1 cellular context compared by ENCODE assay signal in genomic region chr12:76402259-76402658, GRCh38.
TF ChIP-seq lines count a peak whose summit lies in the region.

No MANE protein-coding gene starts in this region.

TF ChIP-seq in K562, 482 proteins besides CTCF, POLR2A, EP300 and RAD21 (continued from another document and continues in another):
- TF ChIP-seq JUND (IDR thresholded peaks at IDR 0.05; ENCODE audit: borderline replicate concordance, low read depth, low read length) (peak; percentile 60; the same call in 1 of the 2 replicates), JUND (tag; IDR thresholded peaks at IDR 0.05; ENCODE audit: borderline replicate concordance, low read depth, low read length) (peak; percentile 47; the same call in 1 of the 3 replicates), BDP1 (IDR thresholded peaks at IDR 0.05; ENCODE audit: insufficient read depth, insufficient read length) (no peak), TRIM24 (IDR thresholded peaks at IDR 0.05) (peak; percentile 44 to 84; a peak in 2 of 4 replicates), NFXL1 (CRISPR knock-in tag; IDR thresholded peaks at IDR 0.05) (no peak), TFAP4 (CRISPR knock-in tag; IDR thresholded peaks at IDR 0.05; ENCODE audit: borderline replicate concordance) (0 out of 2 replicates have a peak, but pooled peaks have one; percentile 21), ZFPM2 (CRISPR knock-in tag; IDR thresholded peaks at IDR 0.05) (0 out of 2 replicates have a peak, but pooled peaks have one; percentile 39), ILK (tag; IDR thresholded peaks at IDR 0.05; ENCODE audit: borderline replicate concordance, low read depth) (no peak), STAG1 (CRISPR knock-in tag; IDR thresholded peaks at IDR 0.05; ENCODE audit: borderline replicate concordance) (no peak), TEAD1 (CRISPR knock-in tag; IDR thresholded peaks at IDR 0.05) (0 out of 4 replicates have a peak, but pooled peaks of 1 of the 2 experiments have one; percentile 50), SMAD3 (CRISPR knock-in tag; conservative IDR thresholded peaks at IDR 0.05) (0 out of 2 replicates have a peak, but pooled peaks have one; percentile 10), MTA2 (IDR thresholded peaks at IDR 0.05; ENCODE audit: low read depth) (peak; percentile 79), MTA3 (IDR thresholded peaks at IDR 0.05; ENCODE audit: borderline replicate concordance) (peak; percentile 56; the same call in 1 of the 2 replicates), EHMT2 (IDR thresholded peaks at IDR 0.05) (peak; percentile 22; the same call in 1 of the 2 replicates), NR4A1 (CRISPR knock-in tag; IDR thresholded peaks at IDR 0.05) (no peak), NR4A1 (tag; IDR thresholded peaks at IDR 0.05) (peak; percentile 64; the same call in 1 of the 2 replicates), NEUROD1 (IDR thresholded peaks at IDR 0.05; ENCODE audit: borderline replicate concordance, low read depth, low read length, partially characterized antibody) (peak; percentile 32), ZNF644 (tag; IDR thresholded peaks at IDR 0.05; ENCODE audit: low read depth) (peak; percentile 78; the same call in 1 of the 2 replicates), L3MBTL2 (IDR thresholded peaks at IDR 0.05) (peak; percentile 34; the same call in 1 of the 2 replicates), STAT5A (IDR thresholded peaks at IDR 0.05; ENCODE audit: borderline replicate concordance, low read length) (peak; percentile 84), CREB1 (IDR thresholded peaks at IDR 0.05) (peak; percentile 46; the same call in 1 of the 2 replicates), CREB1 (CRISPR knock-in tag; IDR thresholded peaks at IDR 0.05) (no peak), TCF7 (IDR thresholded peaks at IDR 0.05; ENCODE audit: borderline replicate concordance) (no peak), HES1 (IDR thresholded peaks at IDR 0.05; ENCODE audit: low read depth) (peak; percentile 72), SMARCC2 (IDR thresholded peaks at IDR 0.05; ENCODE audit: low read depth) (0 out of 2 replicates have a peak, but pooled peaks have one; percentile 51), CBFA2T3 (IDR thresholded peaks at IDR 0.05) (peak; percentile 95), TSC22D4 (tag; IDR thresholded peaks at IDR 0.05) (no peak), FOXJ2 (tag; IDR thresholded peaks at IDR 0.05) (peak; percentile 58; the same call in 1 of the 2 replicates), ETS2 (tag; IDR thresholded peaks at IDR 0.05; ENCODE audit: borderline replicate concordance, poor library complexity, severe bottlenecking) (no peak), ZFP1 (CRISPR knock-in tag; IDR thresholded peaks at IDR 0.05) (no peak), NCOA2 (IDR thresholded peaks at IDR 0.05; ENCODE audit: partially characterized antibody in 2 of 2) (peak in 1 of 2 experiments; percentile 34), RUNX1 (IDR thresholded peaks at IDR 0.05; ENCODE audit: low read depth) (no peak), ZNF592 (IDR thresholded peaks at IDR 0.05) (0 out of 2 replicates have a peak, but pooled peaks have one; percentile 33), SMARCA4 (IDR thresholded peaks at IDR 0.05) (peak; percentile 93), TEAD4 (IDR thresholded peaks at IDR 0.05; ENCODE audit: low read length) (peak; percentile 95), TEAD4 (CRISPR knock-in tag; IDR thresholded peaks at IDR 0.05; ENCODE audit: borderline replicate concordance) (no peak), KAT7 (CRISPR knock-in tag; IDR thresholded peaks at IDR 0.05; ENCODE audit: borderline replicate concordance) (no peak), TCF15 (CRISPR knock-in tag; IDR thresholded peaks at IDR 0.05) (no peak), LEF1 (IDR thresholded peaks at IDR 0.05) (peak; percentile 72), PREB (CRISPR knock-in tag; IDR thresholded peaks at IDR 0.05) (no peak), GTF2A2 (tag; IDR thresholded peaks at IDR 0.05) (no peak), CBFA2T2 (conservative IDR thresholded peaks at IDR 0.05) (peak; percentile 90), ESRRA (IDR thresholded peaks at IDR 0.05; ENCODE audit: borderline replicate concordance, low read depth) (peak; percentile 83; the same call in 1 of the 2 replicates), DPF2 (IDR thresholded peaks at IDR 0.05) (peak; percentile 94), RCOR1 (IDR thresholded peaks at IDR 0.05; ENCODE audit: borderline replicate concordance in 1 of 2, low read depth in 2 of 2, low read length in 2 of 2) (peak; percentile 20 to 95; a peak in 3 of 4 replicates), ZNF395 (CRISPR knock-in tag; IDR thresholded peaks at IDR 0.05) (no peak; the same call in 1 of the 2 replicates), RHOXF2B (CRISPR knock-in tag; conservative IDR thresholded peaks at IDR 0.05) (no peak), KLF16 (IDR thresholded peaks at IDR 0.05) (peak; percentile 75), CREM (IDR thresholded peaks at IDR 0.05; ENCODE audit: low read depth) (peak; percentile 37; the same call in 1 of the 2 replicates), EP400 (IDR thresholded peaks at IDR 0.05) (peak; percentile 27; the same call in 1 of the 2 replicates), FOXP1 (CRISPR knock-in tag; IDR thresholded peaks at IDR 0.05) (no peak), NCOA1 (IDR thresholded peaks at IDR 0.05; ENCODE audit: low read depth) (peak; percentile 54; the same call in 1 of the 2 replicates), TCF3 (CRISPR knock-in tag; IDR thresholded peaks at IDR 0.05) (peak; percentile 84), CREB3 (tag; conservative IDR thresholded peaks at IDR 0.05; ENCODE audit: low read depth) (peak; percentile 53; the same call in 1 of the 2 replicates), MLLT1 (IDR thresholded peaks at IDR 0.05) (peak in 1 of 2 experiments; percentile 68; a peak in 1 of 4 replicates), XRCC3 (IDR thresholded peaks at IDR 0.05) (0 out of 2 replicates have a peak, but pooled peaks have one; percentile 38), FOXP4 (CRISPR knock-in tag; IDR thresholded peaks at IDR 0.05; ENCODE audit: borderline replicate concordance) (no peak), TAL1 (IDR thresholded peaks at IDR 0.05) (peak; percentile 89)
